In genomic region chr1:232904566-232904965, GRCh38 we compare ENCODE assay signal across 11 cellular contexts. TPM values are rescaled to one million over a fixed set of nuclear protein-coding genes. Genes with fewer than 3 reads are reported as not detected.
DNase-seq lines count a peak whose midpoint lies in the region; ATAC-seq, FAIRE-seq and TF ChIP-seq lines count a peak whose summit lies in the region.
"Had no signal": no experiment of that assay in that cellular context is flagged by ENCODE, and none has a peak within 500 bp of the region (broad histone marks: within the 10 kb centered on the region; RNA-seq: fewer than 3 reads in every experiment).

No MANE protein-coding gene starts in this region.

- H3K9ac ChIP-seq in smooth muscle cell (ENCODE audit: low read depth) = no peak overlapping the region

- peaks cover 2% of the 10 kb centered on the region for H3K36me3 Mint-ChIP-seq in activated naive CD8-positive, alpha-beta T cell treated with anti-CD3 and anti-CD28 coated beads, Interleukin-2, amount 10 ng/mL, durations not matched to agents 7 days and 5 days
- no peaks in the 10 kb centered on the region for H3K36me3 Mint-ChIP-seq in activated naive CD8-positive, alpha-beta T cell treated with anti-CD3 and anti-CD28 coated beads for 36 hours

- no peaks in the 10 kb centered on the region for H3K27me3 ChIP-seq in smooth muscle cell (ENCODE audit: low read depth)
- H3K27me3 ChIP-seq: ascending aorta had no signal

- H3K4me2 ChIP-seq in smooth muscle cell = no peak overlapping the region

- no peak overlapping the region for H3K4me3 Mint-ChIP-seq in activated naive CD8-positive, alpha-beta T cell treated with anti-CD3 and anti-CD28 coated beads, Interleukin-2, amount 10 ng/mL, durations not matched to agents 7 days and 5 days
- H3K4me3 Mint-ChIP-seq in activated naive CD8-positive, alpha-beta T cell treated with anti-CD3 and anti-CD28 coated beads for 36 hours = no peak overlapping the region

- FAIRE-seq in urothelium cell line (lab: Jason Lieb, UNC) = no peak
- FAIRE-seq: pancreas had no signal

- peak; percentile 30 for ATAC-seq in activated naive CD8-positive, alpha-beta T cell treated with anti-CD3 and anti-CD28 coated beads, Interleukin-2, amount 10 ng/mL, durations not matched to agents 7 days and 5 days (ENCODE audit: low read depth)
- ATAC-seq in GM19324 (IDR thresholded peaks at IDR 0.05; ENCODE audit: low FRiP score, unreplicated experiment) (no peak), HG03571 (IDR thresholded peaks at IDR 0.05; ENCODE audit: unreplicated experiment) (no peak)
- ATAC-seq: pancreas had no signal

- WGBS in smooth muscle cell (ENCODE audit: low lambda C conversion rate) = 0% methylated on average over 1 of the region's 1 CpG

- H3K4me1 ChIP-seq in smooth muscle cell (ENCODE audit: low read depth) = peaks cover 9% of the 10 kb centered on the region
- H3K4me1 ChIP-seq: ascending aorta, pancreas had no signal

- no peaks in the 10 kb centered on the region for H3K36me3 ChIP-seq in smooth muscle cell (ENCODE audit: low read depth)
- H3K36me3 ChIP-seq: ascending aorta, pancreas had no signal

- no peaks in the 10 kb centered on the region for H4K20me1 ChIP-seq in smooth muscle cell (ENCODE audit: low read depth)

- no peak overlapping the region for H2AFZ ChIP-seq in smooth muscle cell (ENCODE audit: low read depth)

- no peaks in the 10 kb centered on the region for H3F3A ChIP-seq in smooth muscle cell (ENCODE audit: low read depth)

- no peak overlapping the region for H3K27ac ChIP-seq in smooth muscle cell (ENCODE audit: low read depth)
- H3K27ac ChIP-seq: ascending aorta, pancreas had no signal

- TF ChIP-seq CTCF in NB4 (IDR thresholded peaks at IDR 0.05; ENCODE audit: low read depth, low read length) (no peak), epithelial cell of proximal tubule (conservative IDR thresholded peaks at IDR 0.05; ENCODE audit: low read depth, low read length) (no peak), smooth muscle cell (IDR thresholded peaks at IDR 0.05; ENCODE audit: borderline replicate concordance, insufficient read depth, poor library complexity, severe bottlenecking) (no peak)

- no peaks in the 10 kb centered on the region for H3K9me3 ChIP-seq in smooth muscle cell (replicated peaks; ENCODE audit: low read depth)
- H3K9me3 ChIP-seq: ascending aorta, pancreas had no signal

- peaks cover 9% of the 10 kb centered on the region for H3K27me3 Mint-ChIP-seq in activated naive CD8-positive, alpha-beta T cell treated with anti-CD3 and anti-CD28 coated beads, Interleukin-2, amount 10 ng/mL, durations not matched to agents 7 days and 5 days
- H3K27me3 Mint-ChIP-seq in activated naive CD8-positive, alpha-beta T cell treated with anti-CD3 and anti-CD28 coated beads for 36 hours = peaks cover 6% of the 10 kb centered on the region

- POLR2A ChIA-PET in activated naive CD8-positive, alpha-beta T cell treated with anti-CD3 and anti-CD28 coated beads, Interleukin-2, amount 10 ng/mL, durations not matched to agents 7 days and 5 days (lab: Charles Lee) = no interaction called here

- no peak for DNase-seq in activated naive CD8-positive, alpha-beta T cell treated with anti-CD3 and anti-CD28 coated beads, Interleukin-2, amount 10 ng/mL, durations not matched to agents 7 days and 5 days
- DNase-seq in activated naive CD8-positive, alpha-beta T cell treated with anti-CD3 and anti-CD28 coated beads for 36 hours = no peak
- peak; percentile 65 for DNase-seq in NB4 (ENCODE audit: low read depth)
- peak; percentile 44 for DNase-seq in epithelial cell of proximal tubule (ENCODE audit: low read depth)
- peak; percentile 17 for DNase-seq in urothelium cell line (ENCODE audit: low spot score)
- no peak for DNase-seq in smooth muscle cell (lab: John Stamatoyannopoulos, UW; ENCODE audit: unreplicated experiment)
- DNase-seq: NCI-H2081, pancreas had no signal

- peaks cover 28% of the 10 kb centered on the region for H3K4me1 Mint-ChIP-seq in activated naive CD8-positive, alpha-beta T cell treated with anti-CD3 and anti-CD28 coated beads, Interleukin-2, amount 10 ng/mL, durations not matched to agents 7 days and 5 days
- peaks cover 11% of the 10 kb centered on the region for H3K4me1 Mint-ChIP-seq in activated naive CD8-positive, alpha-beta T cell treated with anti-CD3 and anti-CD28 coated beads for 36 hours

- no peak overlapping the region for H3K27ac Mint-ChIP-seq in activated naive CD8-positive, alpha-beta T cell treated with anti-CD3 and anti-CD28 coated beads, Interleukin-2, amount 10 ng/mL, durations not matched to agents 7 days and 5 days
- H3K27ac Mint-ChIP-seq in activated naive CD8-positive, alpha-beta T cell treated with anti-CD3 and anti-CD28 coated beads for 36 hours = no peak overlapping the region

- no peak overlapping the region for H3K4me3 ChIP-seq in NB4 (ENCODE audit: low read depth, low read length)
- no peak overlapping the region for H3K4me3 ChIP-seq in epithelial cell of proximal tubule (ENCODE audit: low read depth, low read length)
- H3K4me3 ChIP-seq in smooth muscle cell = no peak overlapping the region
- H3K4me3 ChIP-seq: ascending aorta, pancreas had no signal

- no peak for TF ChIP-seq POLR2A in NB4 (IDR thresholded peaks at IDR 0.05; ENCODE audit: extremely low read depth, insufficient read length)

- no peaks in the 10 kb centered on the region for H3K79me2 ChIP-seq in smooth muscle cell (ENCODE audit: low read depth)

- H3K9me3 Mint-ChIP-seq in activated naive CD8-positive, alpha-beta T cell treated with anti-CD3 and anti-CD28 coated beads, Interleukin-2, amount 10 ng/mL, durations not matched to agents 7 days and 5 days = no peaks in the 10 kb centered on the region
- H3K9me3 Mint-ChIP-seq in activated naive CD8-positive, alpha-beta T cell treated with anti-CD3 and anti-CD28 coated beads for 36 hours = no peaks in the 10 kb centered on the region

RNA-seq across cellular contexts. Expression of gene NTPCR, which starts 45.8 kb away (rescaled TPM):
- total RNA-seq in activated naive CD8-positive, alpha-beta T cell treated with anti-CD3 and anti-CD28 coated beads, Interleukin-2, amount 10 ng/mL, durations not matched to agents 7 days and 5 days = 10 to 100 TPM; 26.2 to 27.1 TPM
- 10 to 100 TPM; 32.4 to 32.9 TPM for total RNA-seq in activated naive CD8-positive, alpha-beta T cell treated with anti-CD3 and anti-CD28 coated beads for 36 hours
- total RNA-seq in epithelial cell of proximal tubule (31.0 and 31.2 TPM in 2 replicates), smooth muscle cell (39.2 and 40.9 TPM in 2 replicates)
- polyA plus RNA-seq in smooth muscle cell = 54.3 and 59.2 TPM in 2 replicates

Comparison
In these comparisons a context has a peak if more than half of its experiments do, and no peak if none do; other contexts are left out.
1. DNase-seq: peak in NB4 (single experiment), epithelial cell of proximal tubule (single experiment) and urothelium cell line (single experiment); none in activated naive CD8-positive, alpha-beta T cell treated with anti-CD3 and anti-CD28 coated beads, Interleukin-2, amount 10 ng/mL, durations not matched to agents 7 days and 5 days (single experiment), activated naive CD8-positive, alpha-beta T cell treated with anti-CD3 and anti-CD28 coated beads for 36 hours (single experiment) and smooth muscle cell (single experiment).